ENCODE assay signal across 8 cellular contexts in the genomic region with DNA sequence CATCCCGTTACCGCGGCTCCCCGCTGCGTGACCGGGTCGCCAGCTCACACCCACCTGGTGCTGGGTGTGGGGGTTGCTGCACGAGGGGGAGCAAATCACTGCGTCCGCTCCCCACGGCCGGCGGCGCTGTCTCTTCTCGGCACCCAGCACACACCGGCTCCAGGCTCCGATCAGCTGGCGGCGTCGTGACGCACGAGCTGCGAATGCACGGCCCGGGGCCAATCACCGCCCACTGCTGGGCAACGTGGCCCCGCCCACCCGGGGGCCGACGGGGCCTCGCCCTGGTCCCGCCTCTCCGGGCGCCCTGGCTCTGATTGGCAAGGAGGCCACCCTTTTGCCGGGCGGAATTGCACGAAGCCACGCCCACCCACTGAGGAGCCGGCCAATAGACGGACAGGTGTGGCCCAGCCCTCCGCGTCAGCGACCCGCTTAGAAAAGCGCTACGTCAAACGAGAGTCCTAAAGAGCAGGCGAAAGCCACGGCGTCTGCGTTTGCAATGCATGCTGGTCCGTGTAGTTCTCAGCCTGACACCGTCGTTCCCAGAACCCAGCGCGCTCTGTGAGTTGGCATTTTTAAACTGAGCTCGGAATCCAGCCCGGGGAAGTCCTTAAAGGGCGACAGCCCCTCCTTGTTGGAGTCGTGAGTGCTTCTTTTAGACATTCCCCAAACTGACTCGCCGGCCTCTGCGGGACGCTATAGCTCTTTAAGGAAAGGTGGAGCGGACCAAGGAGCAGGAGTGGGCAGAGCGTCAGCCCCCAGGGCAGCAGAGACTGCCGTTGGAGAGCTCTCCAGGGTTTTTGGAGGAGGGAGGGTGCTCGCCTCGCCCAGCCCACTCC. TPM values are rescaled to one million over a fixed set of nuclear protein-coding genes. Genes with fewer than 3 reads are reported as not detected.
DNase-seq lines count a peak whose midpoint lies in the region; ATAC-seq and TF ChIP-seq lines count a peak whose summit lies in the region.

No MANE protein-coding gene starts in this region.

- peaks cover 0 to 31% (median 16%) of the 10 kb centered on the region in 6 donors for H3K36me3 ChIP-seq in spleen

- H3K27ac ChIP-seq in AG04450 (ENCODE audit: low read depth, low read length): peak overlapping the region; percentile 100
- peak overlapping the region; percentile 87 to 100 (median 99) for H3K27ac ChIP-seq in spleen

- WGBS in spleen, 5 donors: 0 to 1% (median 0%) methylated on average over 51 to 70 of the region's 70 CpGs

- H3K4me3 ChIP-seq in AG04450 (ENCODE audit: low read depth, low read length) (peak overlapping the region; percentile 92), spleen (peak overlapping the region; percentile 52 to 93 (median 80))

- POLR2A ChIA-PET in AG04450 (lab: Yijun Ruan, JAX) (interaction anchor here (0.6 to 5.5 kb wide), 36 partner anchors 9 to 619 kb away, joined by 3 to 52 read pairs (median 6); a partner anchor contains a TSS), activated B cell treated with CpG ODN at 0.5 μM for 24 hours (lab: Charles Lee) (interaction anchor here (0.6 to 4.2 kb wide), 36 partner anchors 9 to 685 kb away, joined by 3 to 73 read pairs (median 5); a partner anchor contains a TSS)

- H3K36me3 Mint-ChIP-seq in activated B cell treated with CpG ODN at 0.5 μM for 24 hours (ENCODE audit: low read depth): no peaks in the 10 kb centered on the region

- CTCF ChIA-PET in AG04450 (lab: Charles Lee) (interaction anchor here (0.7 to 7.1 kb wide), 7 partner anchors 15 to 192 kb away, joined by 3 to 89 read pairs (median 4); no protein-coding TSS in a partner anchor), activated B cell treated with CpG ODN at 0.5 μM for 24 hours (lab: Charles Lee) (interaction anchor here (0.6 to 2.6 kb wide), 9 partner anchors 16 to 325 kb away, joined by 3 to 34 read pairs (median 8); a partner anchor contains a TSS)

- H3K27ac Mint-ChIP-seq in activated B cell treated with CpG ODN at 0.5 μM for 24 hours: peak overlapping the region; percentile 94

- no peaks in the 10 kb centered on the region for H3K9me3 Mint-ChIP-seq in activated B cell treated with CpG ODN at 0.5 μM for 24 hours

- H3K27me3 ChIP-seq in AG04450 (ENCODE audit: control insufficient read depth, insufficient read depth, low read length): no peaks in the 10 kb centered on the region
- H3K27me3 ChIP-seq in spleen (replicated peaks in 1 of 7): peaks cover 0 to 19% (median 0%) of the 10 kb centered on the region in 7 donors

- DNase-seq in AG04450 (ENCODE audit: low read depth, low spot score): peak; percentile 100
- DNase-seq in NCI-H2227 treated with DMSO at 0.1 percent for 48 hours (lab: John Stamatoyannopoulos, UW): peak; percentile 96
- peak; percentile 100 for DNase-seq in activated B cell treated with CpG ODN at 0.5 μM for 24 hours
- peak; percentile 100 for DNase-seq in central memory CD4-positive, alpha-beta T cell
- DNase-seq in inferior parietal cortex (ENCODE audit: extremely low spot score): peak; percentile 100
- DNase-seq in spleen: peak; percentile 100

- intact Hi-C loops in activated B cell treated with CpG ODN at 0.5 μM for 24 hours (cut with micrococcal nuclease): loop anchor here (1.0 to 2.0 kb wide), 10 partner anchors 8 to 685 kb away; a partner anchor contains a TSS
- intact Hi-C loops in spleen (cut with DNase I; ENCODE audit: low total_unique reads): no loop called here

- peaks cover 28% of the 10 kb centered on the region for H3K4me1 Mint-ChIP-seq in activated B cell treated with CpG ODN at 0.5 μM for 24 hours

- ATAC-seq in GM18907 (IDR thresholded peaks at IDR 0.05; ENCODE audit: unreplicated experiment) (peak; percentile 73), HG03159 (IDR thresholded peaks at IDR 0.05; ENCODE audit: unreplicated experiment) (peak; percentile 70), activated B cell treated with CpG ODN at 0.5 μM for 24 hours (ENCODE audit: low read depth) (peak; percentile 87)

- H3K9me3 ChIP-seq in AG04450 (ENCODE audit: control insufficient read depth, insufficient read depth, low read length): no peaks in the 10 kb centered on the region; the same call in 1 of the 2 replicates
- no peaks in the 10 kb centered on the region for H3K9me3 ChIP-seq in spleen

- H3K27me3 Mint-ChIP-seq in activated B cell treated with CpG ODN at 0.5 μM for 24 hours: peaks cover 11% of the 10 kb centered on the region

- H3K4me1 ChIP-seq in spleen: peaks cover 15 to 85% (median 73%) of the 10 kb centered on the region in 6 donors

- H3K4me3 Mint-ChIP-seq in activated B cell treated with CpG ODN at 0.5 μM for 24 hours: peak overlapping the region; percentile 91

- peak; percentile 95 to 97 (median 97) for TF ChIP-seq POLR2A in spleen (IDR thresholded peaks at IDR 0.05)

- TF ChIP-seq CTCF in AG04450 (IDR thresholded peaks at IDR 0.05; ENCODE audit: low read depth, low read length) (peak; percentile 19; the same call in 1 of the 2 replicates), activated B cell treated with CpG ODN at 0.5 μM for 24 hours (IDR thresholded peaks at IDR 0.05) (no peak), spleen (IDR thresholded peaks at IDR 0.05 in 8 of 11, conservative IDR thresholded peaks at IDR 0.05 in 3 of 11) (peak in 5 of 11 experiments; percentile 10 to 31 (median 30))

RNA-seq across cellular contexts. Expression of a gene that starts 6.1 kb away (rescaled TPM):
- polyA plus RNA-seq in AG04450 (2011; rRNA removed) (3.0 and 3.1 TPM in 2 replicates), spleen (under 1 TPM; 0.26 to 0.67 (median 0.28) TPM)
- polyA minus RNA-seq in AG04450 (2011; rRNA and poly(A)+ RNA removed): 3.1 and 3.2 TPM in 2 replicates
- total RNA-seq in activated B cell treated with CpG ODN at 0.5 μM for 24 hours (0.02 and 0.04 TPM in 2 replicates), spleen (1 to 10 TPM; 1.7 to 5.4 (median 3.1) TPM)

RNA-seq across cellular contexts. Expression of a gene that starts 8.2 kb away (rescaled TPM):
- polyA plus RNA-seq in AG04450 (2011; rRNA removed) (2.9 and 3.6 TPM in 2 replicates), spleen (10 to 100 TPM; 16.2 to 41.3 (median 29.3) TPM)
- 5.7 and 6.9 TPM in 2 replicates for polyA minus RNA-seq in AG04450 (2011; rRNA and poly(A)+ RNA removed)
- total RNA-seq in activated B cell treated with CpG ODN at 0.5 μM for 24 hours (42.7 and 48.4 TPM in 2 replicates), spleen (10 to 100 TPM; 38.2 to 74.7 (median 54.7) TPM)

RNA-seq across cellular contexts. Expression of a gene that starts 26.4 kb away (rescaled TPM):
- polyA plus RNA-seq in AG04450 (2011; rRNA removed) (0.07 TPM in 1 of 2 replicates, not detected in the other), spleen (1 to 10 TPM; 3.5 to 7.0 (median 4.9) TPM)
- not detected in 2 replicates for polyA minus RNA-seq in AG04450 (2011; rRNA and poly(A)+ RNA removed)
- total RNA-seq in activated B cell treated with CpG ODN at 0.5 μM for 24 hours (0.82 and 1.3 TPM in 2 replicates), spleen (1 to 10 TPM; 1.6 to 7.9 (median 5.0) TPM)

RNA-seq across cellular contexts. Expression of a gene that starts 31.6 kb away (rescaled TPM):
- polyA plus RNA-seq in AG04450 (2011; rRNA removed): 126 and 161 TPM in 2 replicates
- polyA minus RNA-seq in AG04450 (2011; rRNA and poly(A)+ RNA removed): 420 and 507 TPM in 2 replicates
- total RNA-seq in activated B cell treated with CpG ODN at 0.5 μM for 24 hours: 401 and 442 TPM in 2 replicates
- 100 to 1,000 TPM; 210 to 320 (median 268) TPM for total RNA-seq in spleen
- 10 to 100 TPM; 67.2 to 91.8 (median 74.8) TPM for polyA plus RNA-seq in spleen

RNA-seq across cellular contexts. Expression of a gene that starts 45.6 kb away (rescaled TPM):
- polyA plus RNA-seq in AG04450 (2011; rRNA removed) (376 and 473 TPM in 2 replicates), spleen (100 to 1,000 TPM in 1 of 3 donors, 10 to 100 TPM in 2; 53.5 to 132 (median 99.5) TPM)
- polyA minus RNA-seq in AG04450 (2011; rRNA and poly(A)+ RNA removed): 64.2 and 93.9 TPM in 2 replicates
- total RNA-seq in activated B cell treated with CpG ODN at 0.5 μM for 24 hours (8.7 and 14.8 TPM in 2 replicates), spleen (100 to 1,000 TPM in 5 of 7 donors, 10 to 100 TPM in 2; 79.8 to 361 (median 192) TPM)

Comparison
In these comparisons a context has a peak if more than half of its experiments do, and no peak if none do; other contexts are left out.
1. Peak in every context shown above with its lines: DNase-seq, ATAC-seq, H3K4me3 ChIP-seq and H3K27ac ChIP-seq.